6 cellular contexts compared by ENCODE assay signal in the genomic region with DNA sequence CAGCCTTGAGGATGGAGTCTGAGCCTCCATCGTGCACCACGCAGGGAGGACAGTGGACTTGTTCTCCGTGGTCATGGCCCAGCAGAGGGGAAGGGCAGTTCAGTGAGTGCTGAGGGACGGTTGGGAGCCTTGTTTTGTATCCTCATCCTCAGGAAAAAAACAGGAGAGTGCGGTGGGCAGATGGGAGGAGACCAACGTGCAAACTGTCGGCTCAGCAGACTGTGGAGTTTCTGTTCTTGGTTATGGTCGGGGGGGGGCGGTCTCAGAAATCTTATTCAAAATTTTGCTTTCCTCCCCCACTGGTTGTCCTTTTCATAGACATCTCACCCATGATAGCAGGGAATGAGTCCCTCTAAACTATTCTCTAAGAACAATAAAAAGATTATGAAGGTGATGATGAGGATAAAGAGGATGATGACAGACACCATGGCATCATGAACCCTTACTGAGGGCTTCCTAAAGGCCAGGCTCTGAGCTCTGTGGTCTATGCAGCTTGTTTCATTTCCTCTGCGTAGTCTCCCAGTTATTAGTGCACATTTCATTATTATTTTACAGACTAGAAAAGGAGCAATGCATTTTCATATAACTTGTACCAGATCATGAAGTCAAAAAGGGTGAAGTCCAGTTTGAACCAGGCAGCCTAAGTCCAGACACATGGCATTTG. TPM values are rescaled to one million over a fixed set of nuclear protein-coding genes. Genes with fewer than 3 reads are reported as not detected.
"Had no signal": no experiment of that assay in that cellular context is flagged by ENCODE, and none has a peak within 500 bp of the region (broad histone marks: within the 10 kb centered on the region; RNA-seq: fewer than 3 reads in every experiment).

No MANE protein-coding gene starts in this region.

RNA-seq across cellular contexts. Expression of a gene that starts 25.1 kb away (rescaled TPM):
- total RNA-seq: dermis blood vessel endothelial cell, epithelial cell of proximal tubule, smooth muscle cell, subcutaneous adipose tissue had no signal
- polyA plus RNA-seq: immature natural killer cell; naive thymus-derived CD4-positive, alpha-beta T cell; smooth muscle cell had no signal
